Comparison of ENCODE assay signal across 16 cellular contexts in genomic region chr4:134132086-134132783, GRCh38.
"Had no signal": no experiment of that assay in that cellular context is flagged by ENCODE, and none has a peak within 500 bp of the region (broad histone marks: within the 10 kb centered on the region; RNA-seq: fewer than 3 reads in every experiment).

No MANE protein-coding gene starts in this region.

- DNase-seq: activated CD4-positive, alpha-beta memory T cell treated with anti-CD3 and anti-CD28 coated beads for 36 hours; activated CD4-positive, alpha-beta T cell treated with anti-CD3 and anti-CD28 coated beads for 1 hour; activated gamma-delta T cell treated with Interleukin-2 at 50 U/mL for 16 hours; activated naive CD8-positive, alpha-beta T cell treated with anti-CD3 and anti-CD28 coated beads, Interleukin-2, amount 10 ng/mL, durations not matched to agents 7 days and 5 days; activated T-cell treated with anti-CD3 and anti-CD28 coated beads, Interleukin-2, amount 50 U/mL, for 48 hours; aorta; head of caudate nucleus; left cardiac atrium; midbrain; small intestine had no signal

- H3K36me3 ChIP-seq: breast epithelium, esophagus muscularis mucosa, neutrophil, right atrium auricular region, tibial nerve had no signal

- H3K4me3 ChIP-seq: breast epithelium, esophagus muscularis mucosa, lung, right atrium auricular region, tibial nerve had no signal

- ATAC-seq: left cardiac atrium had no signal

- H3K4me3 Mint-ChIP-seq: activated CD4-positive, alpha-beta memory T cell treated with anti-CD3 and anti-CD28 coated beads for 36 hours; activated naive CD8-positive, alpha-beta T cell treated with anti-CD3 and anti-CD28 coated beads, Interleukin-2, amount 10 ng/mL, durations not matched to agents 7 days and 5 days had no signal

- H3K9me3 ChIP-seq: neutrophil, tibial nerve had no signal

- H3K4me1 ChIP-seq: breast epithelium, esophagus muscularis mucosa, right atrium auricular region, tibial nerve had no signal

- H3K27ac Mint-ChIP-seq: activated CD4-positive, alpha-beta memory T cell treated with anti-CD3 and anti-CD28 coated beads for 36 hours; activated naive CD8-positive, alpha-beta T cell treated with anti-CD3 and anti-CD28 coated beads, Interleukin-2, amount 10 ng/mL, durations not matched to agents 7 days and 5 days had no signal

- H3K27me3 Mint-ChIP-seq: activated CD4-positive, alpha-beta memory T cell treated with anti-CD3 and anti-CD28 coated beads for 36 hours; activated naive CD8-positive, alpha-beta T cell treated with anti-CD3 and anti-CD28 coated beads, Interleukin-2, amount 10 ng/mL, durations not matched to agents 7 days and 5 days had no signal

- H3K27ac ChIP-seq: breast epithelium, esophagus muscularis mucosa, neutrophil, right atrium auricular region, tibial nerve had no signal

- H3K36me3 Mint-ChIP-seq: activated CD4-positive, alpha-beta memory T cell treated with anti-CD3 and anti-CD28 coated beads for 36 hours; activated naive CD8-positive, alpha-beta T cell treated with anti-CD3 and anti-CD28 coated beads, Interleukin-2, amount 10 ng/mL, durations not matched to agents 7 days and 5 days had no signal

- H3K4me1 Mint-ChIP-seq: activated naive CD8-positive, alpha-beta T cell treated with anti-CD3 and anti-CD28 coated beads, Interleukin-2, amount 10 ng/mL, durations not matched to agents 7 days and 5 days had no signal

- H3K27me3 ChIP-seq: breast epithelium, esophagus muscularis mucosa, neutrophil, right atrium auricular region, tibial nerve had no signal
